ENCODE assay signal across 33 cellular contexts in the genomic region with DNA sequence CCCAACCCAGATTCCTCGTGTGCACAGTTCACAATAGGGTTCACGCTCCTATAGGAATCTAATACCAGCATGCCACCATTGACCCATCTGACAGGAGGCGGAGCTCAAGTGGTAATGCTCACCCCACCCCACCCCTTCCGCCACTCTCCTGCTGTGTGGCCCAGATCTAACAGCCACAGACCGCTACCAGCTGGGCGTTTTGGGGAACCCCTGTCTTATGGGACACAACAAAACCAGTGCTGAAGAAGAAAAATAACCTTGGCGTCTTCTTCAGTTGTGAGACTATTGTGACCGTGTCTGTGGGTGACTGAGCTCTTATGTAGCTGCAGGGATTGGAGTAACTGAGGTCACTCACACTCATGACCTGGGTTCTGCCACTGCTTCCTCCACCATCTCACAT. TPM values are rescaled to one million over a fixed set of nuclear protein-coding genes. Genes with fewer than 3 reads are reported as not detected.
"Had no signal": no experiment of that assay in that cellular context is flagged by ENCODE, and none has a peak within 500 bp of the region (broad histone marks: within the 10 kb centered on the region; RNA-seq: fewer than 3 reads in every experiment).

No MANE protein-coding gene starts in this region.

- H2AFZ ChIP-seq: neural progenitor cell, parathyroid adenoma had no signal

- H3K4me3 ChIP-seq: left ventricle myocardium inferior, lung, neural progenitor cell, psoas muscle, right lobe of liver, smooth muscle cell, tibial nerve, uterus had no signal

- H3K79me2 ChIP-seq: parathyroid adenoma had no signal

- H3K9me3 ChIP-seq: left ventricle myocardium inferior, neutrophil, psoas muscle, right lobe of liver, tibial nerve, uterus had no signal

- H3K9me3 Mint-ChIP-seq: naive B cell; stimulated activated memory B cell treated with anti-CD40 and anti-IgM and Interleukin-4, amounts not matched to agents 10 μg/mL and 1 μg/mL and 100 μg/mL, for 72 hours; stimulated activated naive CD8-positive, alpha-beta T cell treated with anti-CD3 and anti-CD28 coated beads, Interleukin-15, amount 100 ng/mL, for 72 hours; type B pancreatic cell had no signal

- H3K4me1 Mint-ChIP-seq: mesothelial cell of epicardium; naive B cell; nephron progenitor cell; neural progenitor cell; stimulated activated memory B cell treated with anti-CD40 and anti-IgM and Interleukin-4, amounts not matched to agents 10 μg/mL and 1 μg/mL and 100 μg/mL, for 72 hours; stimulated activated naive CD8-positive, alpha-beta T cell treated with anti-CD3 and anti-CD28 coated beads, Interleukin-15, amount 100 ng/mL, for 72 hours had no signal

- ATAC-seq: psoas muscle; right lobe of liver; stimulated activated memory B cell treated with anti-CD40 and anti-IgM and Interleukin-4, amounts not matched to agents 10 μg/mL and 1 μg/mL and 100 μg/mL, for 72 hours; stimulated activated naive CD8-positive, alpha-beta T cell treated with anti-CD3 and anti-CD28 coated beads, Interleukin-15, amount 100 ng/mL, for 72 hours had no signal

- H3K36me3 Mint-ChIP-seq: naive B cell; neural progenitor cell; stimulated activated memory B cell treated with anti-CD40 and anti-IgM and Interleukin-4, amounts not matched to agents 10 μg/mL and 1 μg/mL and 100 μg/mL, for 72 hours; type B pancreatic cell had no signal

- H3K27ac Mint-ChIP-seq: mesothelial cell of epicardium; naive B cell; nephron progenitor cell; neural progenitor cell; stimulated activated memory B cell treated with anti-CD40 and anti-IgM and Interleukin-4, amounts not matched to agents 10 μg/mL and 1 μg/mL and 100 μg/mL, for 72 hours; stimulated activated naive CD8-positive, alpha-beta T cell treated with anti-CD3 and anti-CD28 coated beads, Interleukin-15, amount 100 ng/mL, for 72 hours; type B pancreatic cell had no signal

- DNase-seq: hypothalamus; islet precursor cell; left ventricle myocardium inferior; mesendoderm; naive B cell; nephron progenitor cell; occipital lobe; psoas muscle; right lobe of liver; stimulated activated CD4-positive, alpha-beta T cell treated with anti-CD3 and anti-CD28 coated beads, Interleukin-12 subunit alpha, Interleukin-12 subunit beta, amount 100 ng/mL, for 4 hours; stimulated activated CD4-positive, alpha-beta T cell treated with anti-CD3 and anti-CD28 coated beads, Interleukin-15, amount 100 ng/mL, for 24 hours; stimulated activated CD4-positive, alpha-beta T cell treated with anti-CD3 and anti-CD28 coated beads, Interleukin-4, amount 100 ng/mL, for 24 hours; stimulated activated naive CD4-positive, alpha-beta T cell treated with Interleukin-2 at 50 U/mL for 16 hours; stimulated activated naive CD8-positive, alpha-beta T cell treated with anti-CD3 and anti-CD28 coated beads, Interleukin-15, amount 100 ng/mL, for 72 hours; substantia nigra; uterus had no signal

- H3K9ac ChIP-seq: neural progenitor cell, parathyroid adenoma had no signal

- H3K4me1 ChIP-seq: left ventricle myocardium inferior, neural progenitor cell, parathyroid adenoma, psoas muscle, right lobe of liver, tibial nerve, uterus had no signal

- H3K27ac ChIP-seq: left ventricle myocardium inferior, neural progenitor cell, neutrophil, parathyroid adenoma, psoas muscle, right lobe of liver, tibial nerve, uterus had no signal

- H3K4me3 Mint-ChIP-seq: mesothelial cell of epicardium; naive B cell; nephron progenitor cell; neural progenitor cell; stimulated activated memory B cell treated with anti-CD40 and anti-IgM and Interleukin-4, amounts not matched to agents 10 μg/mL and 1 μg/mL and 100 μg/mL, for 72 hours; stimulated activated naive CD8-positive, alpha-beta T cell treated with anti-CD3 and anti-CD28 coated beads, Interleukin-15, amount 100 ng/mL, for 72 hours; type B pancreatic cell had no signal

- H3K27me3 ChIP-seq: neural progenitor cell, neutrophil, right lobe of liver, uterus had no signal

- H3K4me2 ChIP-seq: neural progenitor cell, smooth muscle cell had no signal

- H3K27me3 Mint-ChIP-seq: stimulated activated naive CD8-positive, alpha-beta T cell treated with anti-CD3 and anti-CD28 coated beads, Interleukin-15, amount 100 ng/mL, for 72 hours; type B pancreatic cell had no signal

- H3K36me3 ChIP-seq: left ventricle myocardium inferior, neural progenitor cell, neutrophil, right lobe of liver, tibial nerve, uterus had no signal

RNA-seq across cellular contexts. Expression of a gene that starts 5.2 kb away (rescaled TPM):
- total RNA-seq: kidney epithelial cell, left ventricle myocardium inferior, lung, mononuclear cell, occipital lobe, osteocyte, psoas muscle, right lobe of liver, skeletal muscle tissue, smooth muscle cell, temporal lobe, tibial nerve, uterus had no signal

RNA-seq across cellular contexts. Expression of a gene that starts 33.2 kb away (rescaled TPM):
- total RNA-seq: kidney epithelial cell, left ventricle myocardium inferior, lower leg skin, lung, mesothelial cell of epicardium, occipital lobe, osteocyte, posterior vena cava, psoas muscle, right lobe of liver, skeletal muscle tissue, smooth muscle cell, temporal lobe, tibial nerve, ureter, uterus had no signal
